In the genomic region with DNA sequence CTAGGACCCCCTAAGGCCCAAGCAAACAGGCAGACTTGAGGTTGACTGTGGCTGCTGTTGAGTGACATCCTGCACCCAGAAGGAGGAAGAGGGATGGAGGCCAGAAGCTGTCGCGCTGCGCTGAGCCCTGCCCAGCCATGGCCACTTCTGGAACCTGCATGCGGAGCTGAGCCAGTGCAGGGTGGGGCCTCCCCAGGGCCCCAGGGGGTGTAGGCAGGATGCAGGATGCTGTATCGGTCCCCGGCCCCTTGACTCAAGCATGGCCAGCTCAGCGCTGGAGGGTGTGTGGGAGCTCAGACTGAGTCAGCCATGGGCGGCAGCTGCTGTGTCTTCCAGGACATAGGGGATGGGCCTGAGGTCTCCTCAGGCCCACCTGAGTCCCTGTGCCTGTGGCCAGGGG, we compare ENCODE assay signal across 28 cellular contexts. TPM values are rescaled to one million over a fixed set of nuclear protein-coding genes. Genes with fewer than 3 reads are reported as not detected.
DNase-seq lines count a peak whose midpoint lies in the region; ATAC-seq and TF ChIP-seq lines count a peak whose summit lies in the region.
"Had no signal": no experiment of that assay in that cellular context is flagged by ENCODE, and none has a peak within 500 bp of the region (broad histone marks: within the 10 kb centered on the region; RNA-seq: fewer than 3 reads in every experiment).

No MANE protein-coding gene starts in this region.

- peak; percentile 42; the same call in 1 of the 2 replicates for ATAC-seq in PC-3
- ATAC-seq in HG03159 (IDR thresholded peaks at IDR 0.05; ENCODE audit: unreplicated experiment) = no peak
- ATAC-seq: GM23338 had no signal

- no peaks in the 10 kb centered on the region for H3K27me3 Mint-ChIP-seq in type B pancreatic cell
- H3K27me3 Mint-ChIP-seq: CD4-positive, alpha-beta memory T cell had no signal

- H3F3A ChIP-seq in PC-3 (ENCODE audit: low read length, unreplicated experiment) = no peaks in the 10 kb centered on the region

- TF ChIP-seq POLR2A in esophagus muscularis mucosa (IDR thresholded peaks at IDR 0.05; ENCODE audit: low read depth) = no peak

- H3K36me3 Mint-ChIP-seq in type B pancreatic cell = no peaks in the 10 kb centered on the region
- H3K36me3 Mint-ChIP-seq: CD4-positive, alpha-beta memory T cell had no signal

- H3K9ac ChIP-seq in PC-3 (ENCODE audit: low read length) = no peak overlapping the region

- CTCF ChIA-PET in PC-3 (lab: Charles Lee) = no interaction called here

- H3K9me3 ChIP-seq in right atrium auricular region = no peaks in the 10 kb centered on the region
- H3K9me3 ChIP-seq in left ventricle myocardium inferior (replicated peaks) = no peaks in the 10 kb centered on the region
- no peaks in the 10 kb centered on the region for H3K9me3 ChIP-seq in PC-3 (ENCODE audit: low read length)
- no peaks in the 10 kb centered on the region for H3K9me3 ChIP-seq in esophagus muscularis mucosa
- H3K9me3 ChIP-seq: Caco-2, HAP-1, MG63, SJSA1 had no signal

- H3K4me1 Mint-ChIP-seq in type B pancreatic cell (ENCODE audit: unreplicated experiment) = peaks cover 3% of the 10 kb centered on the region
- H3K4me1 Mint-ChIP-seq: CD4-positive, alpha-beta memory T cell; GM23338 had no signal

- BruUV-seq in PC-3 (replicated peaks; lab: Mats Ljungman, UMichigan) = no TSS peak

- POLR2A ChIA-PET in PC-3 (lab: Charles Lee; ENCODE audit: unreplicated experiment) = no interaction called here

- no peaks in the 10 kb centered on the region for H3K9me2 ChIP-seq in PC-3 (replicated peaks; ENCODE audit: low read length)

- H3K27me3 ChIP-seq in right atrium auricular region (no peaks in the 10 kb centered on the region), left ventricle myocardium inferior (ENCODE audit: low read depth) (peaks cover 89% of the 10 kb centered on the region), PC-3 (ENCODE audit: low read length) (peaks cover 5% of the 10 kb centered on the region), esophagus muscularis mucosa (peaks cover 0 to 82% (median 0%) of the 10 kb centered on the region in 4 donors)
- H3K27me3 ChIP-seq: MG63 had no signal

- H3K27ac ChIP-seq in right atrium auricular region = no peak overlapping the region
- no peak overlapping the region for H3K27ac ChIP-seq in left ventricle myocardium inferior (replicated peaks)
- no peak overlapping the region for H3K27ac ChIP-seq in PC-3 (ENCODE audit: low read length)
- H3K27ac ChIP-seq in esophagus muscularis mucosa (replicated peaks in 1 of 4) = no peak overlapping the region
- H3K27ac ChIP-seq: PC-9, SJSA1 had no signal

- DNase-seq in right atrium auricular region (ENCODE audit: low spot score) = peak; percentile 23
- no peak for DNase-seq in left ventricle myocardium inferior
- DNase-seq in PC-3 = peak; percentile 35
- DNase-seq in esophagus muscularis mucosa (ENCODE audit: extremely low spot score) = peak; percentile 78
- peak; percentile 59 for DNase-seq in type B pancreatic cell (ENCODE audit: extremely low spot score, unreplicated experiment)
- no peak for DNase-seq in NCI-H2196 (lab: John Stamatoyannopoulos, UW; ENCODE audit: unreplicated experiment)
- DNase-seq in stimulated activated CD4-positive, alpha-beta T cell treated with anti-CD3 and anti-CD28 coated beads, Interleukin-4, amount 100 ng/mL, for 4 hours = no peak
- DNase-seq: C1 segment of cervical spinal cord; Caco-2; CD4-positive, alpha-beta memory T cell; HFFc6; IMR-90; KG1; MG63; NCI-H1105 treated with DMSO at 0.1 percent for 48 hours; NCI-H146; NCI-H2029; NCI-H226; NCI-H524; NCI-H774; PC-9; Right ventricle myocardium superior; RPMI8226 had no signal

- H3K36me3 ChIP-seq in right atrium auricular region (no peaks in the 10 kb centered on the region), left ventricle myocardium inferior (no peaks in the 10 kb centered on the region), PC-3 (ENCODE audit: low read depth, low read length) (no peaks in the 10 kb centered on the region), esophagus muscularis mucosa (no peaks in the 10 kb centered on the region)
- H3K36me3 ChIP-seq: HAP-1, MG63, SJSA1 had no signal

- no peaks in the 10 kb centered on the region for H3K9me3 Mint-ChIP-seq in type B pancreatic cell

- H3K4me2 ChIP-seq in PC-3 (ENCODE audit: low read length) = no peak overlapping the region
- H3K4me2 ChIP-seq: GM23338, PC-9 had no signal

- no peak overlapping the region for H3K27ac Mint-ChIP-seq in type B pancreatic cell
- H3K27ac Mint-ChIP-seq: CD4-positive, alpha-beta memory T cell; GM23338; HFFc6 had no signal

- H3K4me1 ChIP-seq in right atrium auricular region = no peaks in the 10 kb centered on the region
- H3K4me1 ChIP-seq in left ventricle myocardium inferior = no peaks in the 10 kb centered on the region
- H3K4me1 ChIP-seq in PC-3 (ENCODE audit: insufficient read depth, low read length) = no peaks in the 10 kb centered on the region
- H3K4me1 ChIP-seq in esophagus muscularis mucosa = no peaks in the 10 kb centered on the region
- H3K4me1 ChIP-seq: Caco-2, HAP-1, SJSA1 had no signal

- 89% methylated on average over 3 of the region's 8 CpGs for WGBS in esophagus muscularis mucosa

- no peak overlapping the region for H3K4me3 Mint-ChIP-seq in type B pancreatic cell
- H3K4me3 Mint-ChIP-seq: CD4-positive, alpha-beta memory T cell; GM23338; HFFc6 had no signal

- H4K20me1 ChIP-seq in PC-3 (ENCODE audit: low read length) = no peaks in the 10 kb centered on the region

- intact Hi-C loops in left ventricle myocardium inferior (cut with micrococcal nuclease) = no loop called here
- intact Hi-C loops in PC-3 (cut with micrococcal nuclease) = no loop called here
- intact Hi-C loops in esophagus muscularis mucosa (cut with DNase I) = no loop called here

- TF ChIP-seq EP300 in esophagus muscularis mucosa (IDR thresholded peaks at IDR 0.05) = no peak

- TF ChIP-seq CTCF in right atrium auricular region (IDR thresholded peaks at IDR 0.05) (no peak), left ventricle myocardium inferior (IDR thresholded peaks at IDR 0.05; ENCODE audit: borderline replicate concordance) (no peak), PC-3 (conservative IDR thresholded peaks at IDR 0.05; ENCODE audit: low read depth, low read length) (no peak), esophagus muscularis mucosa (IDR thresholded peaks at IDR 0.05) (no peak), type B pancreatic cell (conservative IDR thresholded peaks at IDR 0.05) (no peak)

- no peak overlapping the region for H2AFZ ChIP-seq in PC-3 (ENCODE audit: low read length)
- H2AFZ ChIP-seq: GM23338, PC-9 had no signal

- no peaks in the 10 kb centered on the region for H3K79me2 ChIP-seq in PC-3 (ENCODE audit: low read length)

- H3K4me3 ChIP-seq in right atrium auricular region (no peak overlapping the region), left ventricle myocardium inferior (no peak overlapping the region), PC-3 (ENCODE audit: low read length) (no peak overlapping the region), esophagus muscularis mucosa (no peak overlapping the region)
- H3K4me3 ChIP-seq: GM23338, HAP-1, MG63, PC-9, SJSA1 had no signal

RNA-seq across cellular contexts. Expression of a gene that starts 26.9 kb away (rescaled TPM):
- total RNA-seq in right atrium auricular region = not detected
- not detected for total RNA-seq in left ventricle myocardium inferior
- total RNA-seq in PC-3 (2014; rRNA removed) = not detected in 2 replicates
- total RNA-seq in esophagus muscularis mucosa = not detected
- not detected in 2 replicates for total RNA-seq in type B pancreatic cell (ENCODE audit: low replicate concordance)
- total RNA-seq: Caco-2; CD4-positive, alpha-beta memory T cell; GM23338; HFFc6; IMR-90; PC-9; Right ventricle myocardium superior; SJSA1; T-helper 1 cell treated with Interleukin-12 subunit alpha and Interleukin-12 subunit beta and Interleukin-4 antibody, amounts not matched to agents 30 ng/mL and 1 ng/mL, for 36 hours had no signal

RNA-seq across cellular contexts. Expression of a gene that starts 50.7 kb away (rescaled TPM):
- not detected for total RNA-seq in right atrium auricular region
- not detected for total RNA-seq in left ventricle myocardium inferior
- total RNA-seq in PC-3 (2014; rRNA removed) = not detected in 2 replicates
- total RNA-seq in esophagus muscularis mucosa = not detected
- total RNA-seq in type B pancreatic cell (ENCODE audit: low replicate concordance) = 1.1 and 2.0 TPM in 2 replicates
- total RNA-seq: Caco-2; CD4-positive, alpha-beta memory T cell; GM23338; HFFc6; IMR-90; PC-9; Right ventricle myocardium superior; SJSA1; T-helper 1 cell treated with Interleukin-12 subunit alpha and Interleukin-12 subunit beta and Interleukin-4 antibody, amounts not matched to agents 30 ng/mL and 1 ng/mL, for 36 hours had no signal

RNA-seq across cellular contexts. Expression of a gene that starts 50.9 kb away (rescaled TPM):
- total RNA-seq in right atrium auricular region (not detected), left ventricle myocardium inferior (not detected), PC-3 (2014; rRNA removed) (not detected in 2 replicates), esophagus muscularis mucosa (not detected), type B pancreatic cell (ENCODE audit: low replicate concordance) (not detected in 2 replicates)
- total RNA-seq: Caco-2; CD4-positive, alpha-beta memory T cell; GM23338; HFFc6; IMR-90; PC-9; Right ventricle myocardium superior; SJSA1; T-helper 1 cell treated with Interleukin-12 subunit alpha and Interleukin-12 subunit beta and Interleukin-4 antibody, amounts not matched to agents 30 ng/mL and 1 ng/mL, for 36 hours had no signal

Comparison
In these comparisons a context has a peak if more than half of its experiments do, and no peak if none do; other contexts are left out.
1. DNase-seq: peak in right atrium auricular region (single experiment), PC-3 (single experiment), esophagus muscularis mucosa (single experiment) and type B pancreatic cell (single experiment); none in left ventricle myocardium inferior (single experiment), NCI-H2196 (single experiment) and stimulated activated CD4-positive, alpha-beta T cell treated with anti-CD3 and anti-CD28 coated beads, Interleukin-4, amount 100 ng/mL, for 4 hours (0 of 2).